Comparison of ENCODE assay signal across 22 cellular contexts in the genomic region with DNA sequence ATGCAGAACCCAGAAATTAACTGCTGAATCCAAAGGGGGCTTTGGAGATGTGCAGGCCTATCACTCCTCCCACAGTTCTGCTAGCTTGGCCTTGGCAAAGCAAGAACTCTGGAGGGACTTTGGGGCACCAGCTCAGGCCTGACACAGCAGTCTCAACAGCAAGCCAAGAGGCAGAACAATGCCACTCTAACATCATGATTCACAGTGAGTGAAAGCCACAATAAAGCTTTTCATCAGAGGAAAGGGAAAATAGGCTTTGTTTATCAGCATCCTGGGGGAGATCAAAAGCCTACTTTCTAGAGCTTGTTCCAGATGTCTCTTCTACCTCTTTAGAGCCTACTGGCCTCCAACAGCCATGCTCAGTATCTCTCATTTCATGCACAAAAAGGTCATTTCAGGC.
A peak's percentile ranks its signal among the peaks of the same experiment; 100 is the strongest.
DNase-seq lines count a peak whose midpoint lies in the region; ATAC-seq and TF ChIP-seq lines count a peak whose summit lies in the region.
"Had no signal": no experiment of that assay in that cellular context is flagged by ENCODE, and none has a peak within 500 bp of the region (broad histone marks: within the 10 kb centered on the region; RNA-seq: fewer than 3 reads in every experiment).

No MANE protein-coding gene starts in this region.

- no peak overlapping the region for H3K4me3 Mint-ChIP-seq in activated naive CD8-positive, alpha-beta T cell treated with anti-CD3 and anti-CD28 coated beads for 36 hours
- no peak overlapping the region for H3K4me3 Mint-ChIP-seq in GM23338
- H3K4me3 Mint-ChIP-seq: activated naive CD4-positive, alpha-beta T cell treated with anti-CD3 and anti-CD28 coated beads for 36 hours; activated T-cell treated with anti-CD3 and anti-CD28 coated beads, Interleukin-2, amount 50 U/mL, for 24 hours had no signal

- H3K27ac ChIP-seq in DND-41 (ENCODE audit: low read length) (no peak overlapping the region), GM23338 (ENCODE audit: low read depth) (no peak overlapping the region)
- H3K27ac ChIP-seq: KMS-11, neutrophil, RWPE1 had no signal

- H3K9me2 ChIP-seq in GM23338 (ENCODE audit: insufficient read depth), result peaks cover 5% of the 10 kb centered on the region; the same call in 1 of the 2 replicates

- peak; percentile 16 for DNase-seq in DND-41
- DNase-seq in NCI-H345 treated with DMSO at 0.1 percent for 48 hours (lab: John Stamatoyannopoulos, UW; ENCODE audit: unreplicated experiment), result peak; percentile 25
- DNase-seq in globus pallidus (ENCODE audit: low spot score), result peak; percentile 98
- peak; percentile 44 to 95 (median 68) for DNase-seq in posterior cingulate gyrus
- no peak for DNase-seq in activated naive CD8-positive, alpha-beta T cell treated with anti-CD3 and anti-CD28 coated beads for 36 hours
- DNase-seq in KG1 (lab: John Stamatoyannopoulos, UW), result no peak
- no peak for DNase-seq in GM23338 (ENCODE audit: low spot score)
- DNase-seq: activated naive CD4-positive, alpha-beta T cell treated with anti-CD3 and anti-CD28 coated beads for 36 hours; activated T-cell treated with anti-CD3 and anti-CD28 coated beads, Interleukin-2, amount 50 U/mL, for 24 hours; DMS 273 treated with DMSO at 0.1 percent for 48 hours; NCI-H1048; NCI-H2081; NCI-H510A; retina; stimulated activated CD4-positive, alpha-beta T cell treated with anti-CD3 and anti-CD28 coated beads, Interleukin-12 subunit alpha, Interleukin-12 subunit beta, amount 100 ng/mL, for 4 hours; stimulated activated CD8-positive, alpha-beta memory T cell treated with anti-CD3 and anti-CD28 coated beads, Interleukin-4, amount 100 ng/mL, for 48 hours; T1000 had no signal

- H3K27me3 ChIP-seq in DND-41 (ENCODE audit: insufficient read depth, low read length, poor library complexity), result no peaks in the 10 kb centered on the region
- H3K27me3 ChIP-seq in GM23338 (ENCODE audit: insufficient read depth), result no peaks in the 10 kb centered on the region
- H3K27me3 ChIP-seq: neutrophil had no signal

- H4K20me1 ChIP-seq in DND-41 (ENCODE audit: insufficient read depth, low read length), result no peaks in the 10 kb centered on the region
- no peaks in the 10 kb centered on the region for H4K20me1 ChIP-seq in GM23338 (replicated peaks; ENCODE audit: insufficient read depth)

- H3K9me3 Mint-ChIP-seq in activated naive CD8-positive, alpha-beta T cell treated with anti-CD3 and anti-CD28 coated beads for 36 hours, result no peaks in the 10 kb centered on the region
- no peaks in the 10 kb centered on the region; the same call in 2 of the 3 replicates for H3K9me3 Mint-ChIP-seq in GM23338
- H3K9me3 Mint-ChIP-seq: activated naive CD4-positive, alpha-beta T cell treated with anti-CD3 and anti-CD28 coated beads for 36 hours; activated T-cell treated with anti-CD3 and anti-CD28 coated beads, Interleukin-2, amount 50 U/mL, for 24 hours had no signal

- no peak for TF ChIP-seq CTCF in DND-41 (IDR thresholded peaks at IDR 0.05; ENCODE audit: borderline replicate concordance, extremely low read depth, low read length, poor library complexity, severe bottlenecking)
- no peak for TF ChIP-seq CTCF in GM23338 (conservative IDR thresholded peaks at IDR 0.05; ENCODE audit: low read depth in 2 of 2)

- ATAC-seq in DND-41 (ENCODE audit: insufficient read depth, low read depth) (peak; percentile 86), GM19455 (IDR thresholded peaks at IDR 0.05; ENCODE audit: unreplicated experiment) (no peak), GM23338 (no peak)
- ATAC-seq: GM12878 had no signal

- H3F3A ChIP-seq in GM23338 (replicated peaks; ENCODE audit: low read depth), result no peaks in the 10 kb centered on the region

- no peaks in the 10 kb centered on the region for H3K36me3 ChIP-seq in DND-41 (ENCODE audit: insufficient read depth, low read length)
- H3K36me3 ChIP-seq in GM23338 (ENCODE audit: insufficient read depth), result no peaks in the 10 kb centered on the region
- H3K36me3 ChIP-seq: neutrophil had no signal

- H3K4me3 ChIP-seq in DND-41 (ENCODE audit: low read depth in 1 of 2, low read length in 2 of 2) (no peak overlapping the region), GM23338 (no peak overlapping the region)
- H3K4me3 ChIP-seq: GM12878 had no signal

- no peaks in the 10 kb centered on the region for H3K36me3 Mint-ChIP-seq in activated naive CD8-positive, alpha-beta T cell treated with anti-CD3 and anti-CD28 coated beads for 36 hours
- no peaks in the 10 kb centered on the region for H3K36me3 Mint-ChIP-seq in GM23338 (ENCODE audit: low read depth)

- H3K4me2 ChIP-seq in DND-41 (ENCODE audit: insufficient read depth, low read length) (no peak overlapping the region), GM23338 (no peak overlapping the region)
- H3K4me2 ChIP-seq: KMS-11 had no signal

- H3K27me3 Mint-ChIP-seq in activated naive CD8-positive, alpha-beta T cell treated with anti-CD3 and anti-CD28 coated beads for 36 hours, result no peaks in the 10 kb centered on the region
- H3K27me3 Mint-ChIP-seq in GM23338 (ENCODE audit: insufficient read depth, low read depth, poor library complexity), result no peaks in the 10 kb centered on the region

- intact Hi-C loops in posterior cingulate gyrus (cut with DNase I), result loop anchor here (5.0 to 10.0 kb wide), 3 partner anchors 228 to 284 kb away; a partner anchor contains a TSS

- no peak overlapping the region for H2AFZ ChIP-seq in DND-41 (ENCODE audit: low read depth, low read length)
- no peak overlapping the region for H2AFZ ChIP-seq in GM23338

- no peak overlapping the region for H3K27ac Mint-ChIP-seq in activated naive CD8-positive, alpha-beta T cell treated with anti-CD3 and anti-CD28 coated beads for 36 hours
- H3K27ac Mint-ChIP-seq in GM23338, result no peak overlapping the region
- H3K27ac Mint-ChIP-seq: activated naive CD4-positive, alpha-beta T cell treated with anti-CD3 and anti-CD28 coated beads for 36 hours; activated T-cell treated with anti-CD3 and anti-CD28 coated beads, Interleukin-2, amount 50 U/mL, for 24 hours had no signal

- no peaks in the 10 kb centered on the region for H3K79me2 ChIP-seq in DND-41 (ENCODE audit: insufficient read depth, low read length)
- H3K79me2 ChIP-seq in GM23338 (replicated peaks; ENCODE audit: insufficient read depth), result no peaks in the 10 kb centered on the region

- H3K4me1 Mint-ChIP-seq in activated naive CD8-positive, alpha-beta T cell treated with anti-CD3 and anti-CD28 coated beads for 36 hours, result no peaks in the 10 kb centered on the region
- H3K4me1 Mint-ChIP-seq in GM23338, result no peaks in the 10 kb centered on the region

- H3K4me1 ChIP-seq in DND-41 (ENCODE audit: insufficient read depth, low read length) (no peaks in the 10 kb centered on the region), GM23338 (ENCODE audit: insufficient read depth) (no peaks in the 10 kb centered on the region)

- no peak overlapping the region for H3K9ac ChIP-seq in DND-41 (ENCODE audit: low read depth, low read length)
- H3K9ac ChIP-seq: KMS-11 had no signal

- H3K9me3 ChIP-seq in DND-41 (ENCODE audit: insufficient read depth, low read length, severe bottlenecking), result no peaks in the 10 kb centered on the region
- H3K9me3 ChIP-seq: neutrophil had no signal

TF ChIP-seq in GM23338, 12 proteins besides CTCF, POLR2A, EP300 and RAD21 (continues in another document):
- TF ChIP-seq, protein P1, sequence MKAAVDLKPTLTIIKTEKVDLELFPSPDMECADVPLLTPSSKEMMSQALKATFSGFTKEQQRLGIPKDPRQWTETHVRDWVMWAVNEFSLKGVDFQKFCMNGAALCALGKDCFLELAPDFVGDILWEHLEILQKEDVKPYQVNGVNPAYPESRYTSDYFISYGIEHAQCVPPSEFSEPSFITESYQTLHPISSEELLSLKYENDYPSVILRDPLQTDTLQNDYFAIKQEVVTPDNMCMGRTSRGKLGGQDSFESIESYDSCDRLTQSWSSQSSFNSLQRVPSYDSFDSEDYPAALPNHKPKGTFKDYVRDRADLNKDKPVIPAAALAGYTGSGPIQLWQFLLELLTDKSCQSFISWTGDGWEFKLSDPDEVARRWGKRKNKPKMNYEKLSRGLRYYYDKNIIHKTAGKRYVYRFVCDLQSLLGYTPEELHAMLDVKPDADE (IDR thresholded peaks at IDR 0.05), result no peak
- TF ChIP-seq ZNF114 (CRISPR knock-in tag; IDR thresholded peaks at IDR 0.05), result no peak

Comparison
In these comparisons a context has a peak if more than half of its experiments do, and no peak if none do; other contexts are left out.
1. DNase-seq: peak in DND-41 (single experiment), NCI-H345 treated with DMSO at 0.1 percent for 48 hours (single experiment), globus pallidus (single experiment) and posterior cingulate gyrus (10 of 10); none in activated naive CD8-positive, alpha-beta T cell treated with anti-CD3 and anti-CD28 coated beads for 36 hours (single experiment), KG1 (single experiment) and GM23338 (single experiment).